15 cellular contexts compared by ENCODE assay signal in the genomic region with DNA sequence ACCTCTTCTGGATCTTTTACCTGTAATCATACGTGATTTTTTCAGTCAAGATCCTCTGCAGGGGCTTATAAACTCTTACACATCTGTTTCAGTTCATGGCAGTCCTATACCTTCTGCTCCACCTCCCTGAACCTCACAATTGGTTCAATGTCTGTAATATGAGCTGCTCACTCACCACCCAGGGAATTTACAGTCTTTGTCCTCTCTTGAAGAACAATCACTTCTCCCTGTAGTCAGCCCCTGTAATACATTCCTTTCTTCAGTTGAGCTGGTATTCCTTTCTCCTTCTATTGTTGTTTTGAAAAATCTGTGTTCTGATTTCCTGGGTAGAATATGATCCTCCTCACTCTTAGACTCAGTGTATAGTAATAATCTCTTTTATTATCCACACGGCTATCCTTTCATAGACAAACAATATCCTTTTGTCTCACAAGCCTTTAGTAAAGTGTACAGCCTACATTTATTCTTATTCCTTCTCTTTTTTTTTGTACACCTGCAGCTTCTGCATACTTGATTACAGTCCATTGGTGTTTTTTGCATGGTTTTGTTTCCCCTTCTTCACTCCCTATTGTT.
DNase-seq lines count a peak whose midpoint lies in the region; ATAC-seq and TF ChIP-seq lines count a peak whose summit lies in the region.
"Had no signal": no experiment of that assay in that cellular context is flagged by ENCODE, and none has a peak within 500 bp of the region (broad histone marks: within the 10 kb centered on the region; RNA-seq: fewer than 3 reads in every experiment).

No MANE protein-coding gene starts in this region.

- no peak overlapping the region for H3K4me2 ChIP-seq in mammary epithelial cell (ENCODE audit: insufficient read depth, low read depth, low read length)

- intact Hi-C loops in mammary epithelial cell (cut with micrococcal nuclease) (no loop called here), left ventricle myocardium inferior (cut with micrococcal nuclease) (no loop called here), left cardiac atrium (cut with DNase I) (no loop called here)

- H3K4me1 ChIP-seq in mammary epithelial cell (ENCODE audit: insufficient read depth, low read length) (no peaks in the 10 kb centered on the region), left ventricle myocardium inferior (no peaks in the 10 kb centered on the region)
- H3K4me1 ChIP-seq: body of pancreas had no signal

- in situ Hi-C loops in mammary epithelial cell (cut with MboI; ENCODE audit: low sequenced_read_pairs in 2 of 2), result no loop called here

- H3K4me3 ChIP-seq in H7 (ENCODE audit: insufficient read depth, low read depth, low read length), result no peak overlapping the region
- no peak overlapping the region for H3K4me3 ChIP-seq in mammary epithelial cell (replicated peaks in 1 of 3; ENCODE audit: insufficient read depth in 1 of 3, low read depth in 2 of 3, low read length in 3 of 3)
- no peak overlapping the region for H3K4me3 ChIP-seq in left ventricle myocardium inferior
- H3K4me3 ChIP-seq: body of pancreas, SK-N-MC had no signal

- peak overlapping the region; percentile 52 for H3K27ac Mint-ChIP-seq in nephron progenitor cell
- H3K27ac Mint-ChIP-seq: immature natural killer cell; stimulated activated naive B cell treated with anti-CD40 and anti-IgM and Interleukin-4, amounts not matched to agents 10 μg/mL and 1 μg/mL and 100 μg/mL, for 72 hours had no signal

- TF ChIP-seq CTCF in mammary epithelial cell (conservative IDR thresholded peaks at IDR 0.05 in 1 of 2, IDR thresholded peaks at IDR 0.05 in 1 of 2; ENCODE audit: extremely low read depth in 1 of 2, insufficient read depth in 1 of 2, low read depth in 1 of 2, low read length in 2 of 2) (no peak), nephron progenitor cell (IDR thresholded peaks at IDR 0.05) (no peak), left ventricle myocardium inferior (IDR thresholded peaks at IDR 0.05; ENCODE audit: borderline replicate concordance) (no peak)

- peak; percentile 37 for DNase-seq in H7
- peak; percentile 31 to 79 for DNase-seq in NCI-H524 (lab: John Stamatoyannopoulos, UW)
- peak; percentile 19 for DNase-seq in mammary epithelial cell
- DNase-seq in nephron progenitor cell, result no peak
- DNase-seq in globus pallidus (ENCODE audit: low spot score), result no peak
- DNase-seq in left ventricle myocardium inferior, result no peak
- DNase-seq in left cardiac atrium, result no peak
- DNase-seq: activated effector memory CD4-positive, alpha-beta T cell treated with anti-CD3 and anti-CD28 coated beads, Interleukin-2, amount 50 U/mL, for 16 hours; body of pancreas; immature natural killer cell; occipital lobe; small intestine; stimulated activated naive B cell treated with anti-CD40 and anti-IgM and Interleukin-4, amounts not matched to agents 10 μg/mL and 1 μg/mL and 100 μg/mL, for 72 hours had no signal

- WGBS in mammary epithelial cell (ENCODE audit: low coverage, missing lambda C conversion rate), result 92% methylated on average over 2 of the region's 2 CpGs

- no peaks in the 10 kb centered on the region for H3K79me2 ChIP-seq in mammary epithelial cell (ENCODE audit: insufficient read depth, low read length)

- BruUV-seq in mammary epithelial cell (replicated peaks; lab: Mats Ljungman, UMichigan), result no TSS peak

- H3K9ac ChIP-seq in mammary epithelial cell (ENCODE audit: insufficient read depth, low read length), result no peak overlapping the region

- dilution Hi-C loops in mammary epithelial cell (cut with HindIII; ENCODE audit: low sequenced_read_pairs), result no loop called here

- H3K9me3 ChIP-seq in mammary epithelial cell (replicated peaks; ENCODE audit: insufficient read depth, low read length), result peaks cover 3% of the 10 kb centered on the region
- H3K9me3 ChIP-seq in left ventricle myocardium inferior (replicated peaks), result no peaks in the 10 kb centered on the region
- H3K9me3 ChIP-seq: body of pancreas had no signal

- H3K36me3 ChIP-seq in H7 (replicated peaks; ENCODE audit: control insufficient read depth, insufficient read depth, low read length) (no peaks in the 10 kb centered on the region), mammary epithelial cell (ENCODE audit: insufficient read depth, low read length) (no peaks in the 10 kb centered on the region), left ventricle myocardium inferior (peaks cover 16% of the 10 kb centered on the region)

- H3K27ac ChIP-seq in mammary epithelial cell (ENCODE audit: insufficient read depth, low read depth, low read length) (no peak overlapping the region), left ventricle myocardium inferior (replicated peaks) (no peak overlapping the region)
- H3K27ac ChIP-seq: body of pancreas, SK-N-MC had no signal

- peaks cover 37% of the 10 kb centered on the region for H3K36me3 Mint-ChIP-seq in nephron progenitor cell (ENCODE audit: low read depth)
- H3K36me3 Mint-ChIP-seq: stimulated activated naive B cell treated with anti-CD40 and anti-IgM and Interleukin-4, amounts not matched to agents 10 μg/mL and 1 μg/mL and 100 μg/mL, for 72 hours had no signal

- peaks cover 4% of the 10 kb centered on the region for H3K9me3 Mint-ChIP-seq in nephron progenitor cell
- H3K9me3 Mint-ChIP-seq: immature natural killer cell; stimulated activated naive B cell treated with anti-CD40 and anti-IgM and Interleukin-4, amounts not matched to agents 10 μg/mL and 1 μg/mL and 100 μg/mL, for 72 hours had no signal

- peaks cover 13% of the 10 kb centered on the region for H3K4me1 Mint-ChIP-seq in nephron progenitor cell
- H3K4me1 Mint-ChIP-seq: immature natural killer cell; stimulated activated naive B cell treated with anti-CD40 and anti-IgM and Interleukin-4, amounts not matched to agents 10 μg/mL and 1 μg/mL and 100 μg/mL, for 72 hours had no signal

- H3K27me3 ChIP-seq in H7 (ENCODE audit: control insufficient read depth, insufficient read depth, low read length) (no peaks in the 10 kb centered on the region), mammary epithelial cell (ENCODE audit: insufficient read depth, low read length) (no peaks in the 10 kb centered on the region), left ventricle myocardium inferior (ENCODE audit: low read depth) (no peaks in the 10 kb centered on the region)
- H3K27me3 ChIP-seq: body of pancreas had no signal

- H4K20me1 ChIP-seq in mammary epithelial cell (ENCODE audit: insufficient read depth, low read length), result no peaks in the 10 kb centered on the region

- H3K27me3 Mint-ChIP-seq in nephron progenitor cell (ENCODE audit: low read depth, poor library complexity), result no peaks in the 10 kb centered on the region
- H3K27me3 Mint-ChIP-seq: stimulated activated naive B cell treated with anti-CD40 and anti-IgM and Interleukin-4, amounts not matched to agents 10 μg/mL and 1 μg/mL and 100 μg/mL, for 72 hours had no signal

- ATAC-seq in HG02678 (IDR thresholded peaks at IDR 0.05; ENCODE audit: unreplicated experiment), result no peak
- ATAC-seq in left cardiac atrium, result no peak
- ATAC-seq: body of pancreas; stimulated activated naive B cell treated with anti-CD40 and anti-IgM and Interleukin-4, amounts not matched to agents 10 μg/mL and 1 μg/mL and 100 μg/mL, for 72 hours had no signal

- H3K4me3 Mint-ChIP-seq in nephron progenitor cell, result no peak overlapping the region
- H3K4me3 Mint-ChIP-seq: immature natural killer cell; stimulated activated naive B cell treated with anti-CD40 and anti-IgM and Interleukin-4, amounts not matched to agents 10 μg/mL and 1 μg/mL and 100 μg/mL, for 72 hours had no signal

- CTCF ChIA-PET in mammary epithelial cell (lab: Charles Lee; ENCODE audit: low non-redundant PET), result no interaction called here

- no peak overlapping the region for H2AFZ ChIP-seq in mammary epithelial cell (ENCODE audit: low read depth, low read length)

Comparison
In these comparisons a context has a peak if more than half of its experiments do, and no peak if none do; other contexts are left out.
1. DNase-seq: peak in H7 (single experiment), NCI-H524 (2 of 2) and mammary epithelial cell (single experiment); none in nephron progenitor cell (single experiment), globus pallidus (single experiment), left ventricle myocardium inferior (single experiment) and left cardiac atrium (single experiment).